17 cellular contexts compared by ENCODE assay signal in genomic region chr21:42591170-42591869, GRCh38.
DNase-seq lines count a peak whose midpoint lies in the region; ATAC-seq lines count a peak whose summit lies in the region.
"Had no signal": no experiment of that assay in that cellular context is flagged by ENCODE, and none has a peak within 500 bp of the region (broad histone marks: within the 10 kb centered on the region; RNA-seq: fewer than 3 reads in every experiment).

No MANE protein-coding gene starts in this region.

- peak overlapping the region in 1 of 2 donors; percentile 90 for H3K27ac Mint-ChIP-seq in stimulated activated naive CD8-positive, alpha-beta T cell treated with anti-CD3 and anti-CD28 coated beads, Interleukin-15, amount 100 ng/mL, for 72 hours
- H3K27ac Mint-ChIP-seq: activated T-helper 1 cell treated with anti-CD3 and anti-CD28 coated beads, Interleukin-12 subunit alpha, Interleukin-12 subunit beta, Interleukin-2, Interleukin-4 antibody, amounts not matched to agents 30 ng/mL and 10 ng/mL and 1 ng/mL, durations not matched to agents 14 hours and 24 hours and 36 hours; stimulated activated effector memory CD8-positive, alpha-beta T cell treated with anti-CD3 and anti-CD28 coated beads, Interleukin-12 subunit alpha, Interleukin-12 subunit beta, amount 100 ng/mL, for 72 hours had no signal

- peaks cover 33% of the 10 kb centered on the region for H3K4me1 Mint-ChIP-seq in stimulated activated naive CD8-positive, alpha-beta T cell treated with anti-CD3 and anti-CD28 coated beads, Interleukin-15, amount 100 ng/mL, for 72 hours

- no peak for DNase-seq in stimulated activated naive CD8-positive, alpha-beta T cell treated with anti-CD3 and anti-CD28 coated beads, Interleukin-15, amount 100 ng/mL, for 72 hours
- no peak for DNase-seq in stimulated activated naive CD8-positive, alpha-beta T cell treated with anti-CD3 and anti-CD28 coated beads, Interleukin-15, Interleukin-2, amounts not matched to agents 100 U/mL and 50 U/mL, for 24 hours
- DNase-seq in Jurkat, Clone E6-1 (ENCODE audit: low read depth, low spot score) = no peak
- peak; percentile 37 for DNase-seq in islet precursor cell
- no peak for DNase-seq in NCI-H2029 (lab: John Stamatoyannopoulos, UW)
- no peak for DNase-seq in NCI-H2081 treated with DMSO at 0.1 percent for 48 hours (lab: John Stamatoyannopoulos, UW)
- no peak for DNase-seq in SIG-M5 (lab: John Stamatoyannopoulos, UW)
- DNase-seq: amniotic stem cell, DMS79 treated with DMSO at 0.1 percent for 48 hours, lower lobe of right lung, NCI-H510A treated with DMSO at 0.1 percent for 48 hours, small intestine had no signal

- ATAC-seq in stimulated activated naive CD8-positive, alpha-beta T cell treated with anti-CD3 and anti-CD28 coated beads, Interleukin-15, amount 100 ng/mL, for 72 hours = no peak
- no peak for ATAC-seq in stimulated activated naive CD8-positive, alpha-beta T cell treated with anti-CD3 and anti-CD28 coated beads, Interleukin-15, Interleukin-2, amounts not matched to agents 100 U/mL and 50 U/mL, for 24 hours
- ATAC-seq: lower lobe of right lung; stimulated activated effector memory CD8-positive, alpha-beta T cell treated with anti-CD3 and anti-CD28 coated beads, Interleukin-12 subunit alpha, Interleukin-12 subunit beta, amount 100 ng/mL, for 72 hours had no signal

- peak overlapping the region; percentile 23 to 32 for H3K4me3 Mint-ChIP-seq in stimulated activated naive CD8-positive, alpha-beta T cell treated with anti-CD3 and anti-CD28 coated beads, Interleukin-15, amount 100 ng/mL, for 72 hours
- H3K4me3 Mint-ChIP-seq: activated T-helper 1 cell treated with anti-CD3 and anti-CD28 coated beads, Interleukin-12 subunit alpha, Interleukin-12 subunit beta, Interleukin-2, Interleukin-4 antibody, amounts not matched to agents 30 ng/mL and 10 ng/mL and 1 ng/mL, durations not matched to agents 14 hours and 24 hours and 36 hours; stimulated activated effector memory CD8-positive, alpha-beta T cell treated with anti-CD3 and anti-CD28 coated beads, Interleukin-12 subunit alpha, Interleukin-12 subunit beta, amount 100 ng/mL, for 72 hours had no signal

- no peaks in the 10 kb centered on the region for H3K9me3 Mint-ChIP-seq in stimulated activated naive CD8-positive, alpha-beta T cell treated with anti-CD3 and anti-CD28 coated beads, Interleukin-15, amount 100 ng/mL, for 72 hours
- H3K9me3 Mint-ChIP-seq: activated T-helper 1 cell treated with anti-CD3 and anti-CD28 coated beads, Interleukin-12 subunit alpha, Interleukin-12 subunit beta, Interleukin-2, Interleukin-4 antibody, amounts not matched to agents 30 ng/mL and 10 ng/mL and 1 ng/mL, durations not matched to agents 14 hours and 24 hours and 36 hours; stimulated activated effector memory CD8-positive, alpha-beta T cell treated with anti-CD3 and anti-CD28 coated beads, Interleukin-12 subunit alpha, Interleukin-12 subunit beta, amount 100 ng/mL, for 72 hours had no signal

- peak overlapping the region; percentile 18 for H3K4me3 ChIP-seq in Jurkat, Clone E6-1 (ENCODE audit: low read length)
- H3K4me3 ChIP-seq: breast epithelium, coronary artery, lower lobe of right lung, thoracic aorta had no signal

- H3K27me3 Mint-ChIP-seq in stimulated activated naive CD8-positive, alpha-beta T cell treated with anti-CD3 and anti-CD28 coated beads, Interleukin-15, amount 100 ng/mL, for 72 hours = peaks cover 5% of the 10 kb centered on the region
